1 cellular context compared by ENCODE assay signal in genomic region chr1:6199298-6200187, GRCh38.
TF ChIP-seq lines count a peak whose summit lies in the region.

TSS of gene RPL22 (minus strand) at chr1:6199595. CDS start at chr1:6199573, 22 bp downstream.

TF ChIP-seq in GM23338, 12 proteins besides CTCF, POLR2A, EP300 and RAD21 (continued from another document):
- TF ChIP-seq ZNF462 (CRISPR knock-in tag; IDR thresholded peaks at IDR 0.05) = no peak
TF ChIP-seq in GM23338: peak in this region for 3.
